16 cellular contexts compared by ENCODE assay signal in the genomic region with DNA sequence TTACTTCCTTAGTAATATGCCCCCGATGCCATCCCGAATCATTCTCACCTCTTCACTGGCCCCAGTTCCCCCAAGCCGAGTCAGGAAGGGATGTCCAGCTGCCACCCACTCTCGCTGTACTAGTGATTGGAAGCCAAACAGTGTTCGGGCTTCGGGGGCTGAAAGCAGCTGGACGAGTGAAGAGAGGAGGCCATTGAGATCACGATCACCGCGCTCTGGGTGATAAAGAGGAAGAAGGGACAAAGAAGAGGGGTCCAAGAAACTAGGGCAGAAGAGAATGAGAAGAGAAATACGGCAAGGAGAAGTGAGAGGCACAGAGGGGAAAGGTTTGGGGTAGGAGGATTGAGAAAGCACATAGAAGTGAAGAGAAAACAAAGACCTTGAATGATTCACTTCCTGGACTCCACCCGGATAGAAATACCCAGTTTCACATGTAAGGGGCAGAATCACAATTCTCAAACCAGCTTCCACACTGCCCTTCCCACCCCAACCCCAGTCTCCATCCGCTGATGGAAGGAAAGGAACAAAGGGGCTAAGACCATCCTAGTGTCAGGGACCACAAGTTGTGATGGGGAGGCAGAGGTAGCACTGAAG. TPM values are rescaled to one million over a fixed set of nuclear protein-coding genes. Genes with fewer than 3 reads are reported as not detected.
DNase-seq lines count a peak whose midpoint lies in the region; TF ChIP-seq lines count a peak whose summit lies in the region.
"Had no signal": no experiment of that assay in that cellular context is flagged by ENCODE, and none has a peak within 500 bp of the region (broad histone marks: within the 10 kb centered on the region; RNA-seq: fewer than 3 reads in every experiment).

No MANE protein-coding gene starts in this region.

- no peaks in the 10 kb centered on the region for H3K9me3 Mint-ChIP-seq in endothelial cell (ENCODE audit: unreplicated experiment)
- H3K9me3 Mint-ChIP-seq: activated naive CD8-positive, alpha-beta T cell treated with anti-CD3 and anti-CD28 coated beads, Interleukin-2, amount 50 U/mL, for 24 hours; CD4-positive, alpha-beta T cell; naive thymus-derived CD8-positive, alpha-beta T cell had no signal

- no peak overlapping the region for H3K27ac Mint-ChIP-seq in endothelial cell (ENCODE audit: unreplicated experiment)
- H3K27ac Mint-ChIP-seq: activated naive CD8-positive, alpha-beta T cell treated with anti-CD3 and anti-CD28 coated beads, Interleukin-2, amount 50 U/mL, for 24 hours; CD4-positive, alpha-beta T cell had no signal

- peak overlapping the region; percentile 5; the same call in 1 of the 2 replicates for H3K27ac ChIP-seq in 22Rv1

- H3K4me3 Mint-ChIP-seq in endothelial cell (ENCODE audit: unreplicated experiment): peak overlapping the region; percentile 7
- H3K4me3 Mint-ChIP-seq: activated naive CD8-positive, alpha-beta T cell treated with anti-CD3 and anti-CD28 coated beads, Interleukin-2, amount 50 U/mL, for 24 hours; CD4-positive, alpha-beta T cell had no signal

- peaks cover 37% of the 10 kb centered on the region for H3K36me3 Mint-ChIP-seq in endothelial cell (ENCODE audit: low read depth, unreplicated experiment)

- DNase-seq in ELR (ENCODE audit: low read depth) (peak; percentile 57), SIG-M5 treated with dmso at 0.1 percent for 504 hours (lab: John Stamatoyannopoulos, UW; ENCODE audit: unreplicated experiment) (peak; percentile 97), endothelial cell (ENCODE audit: low spot score) (no peak), NCI-H2029 treated with DMSO at 0.1 percent for 48 hours (lab: John Stamatoyannopoulos, UW) (no peak), cerebellum (ENCODE audit: low spot score) (no peak), GM19240 (ENCODE audit: insufficient read length, low spot score) (no peak)
- DNase-seq in stimulated activated CD4-positive, alpha-beta T cell treated with anti-CD3 and anti-CD28 coated beads, Interleukin-12 subunit alpha, Interleukin-12 subunit beta, amount 100 ng/mL, for 4 hours: no peak
- DNase-seq: activated CD4-positive, alpha-beta T cell treated with anti-CD3 and anti-CD28 coated beads, Interleukin-2, amount 50 U/mL, for 48 hours; activated naive CD8-positive, alpha-beta T cell treated with anti-CD3 and anti-CD28 coated beads, Interleukin-2, amount 50 U/mL, for 24 hours; CD4-positive, alpha-beta T cell; effector CD4-positive, alpha-beta T cell; left colon; naive thymus-derived CD8-positive, alpha-beta T cell; NCI-H187; SW 1271 had no signal

- peaks cover 18% of the 10 kb centered on the region for H3K27me3 Mint-ChIP-seq in endothelial cell (ENCODE audit: unreplicated experiment)
- H3K27me3 Mint-ChIP-seq: activated naive CD8-positive, alpha-beta T cell treated with anti-CD3 and anti-CD28 coated beads, Interleukin-2, amount 50 U/mL, for 24 hours had no signal

- peaks cover 21% of the 10 kb centered on the region for H3K4me1 Mint-ChIP-seq in endothelial cell (ENCODE audit: unreplicated experiment)

- TF ChIP-seq CTCF in 22Rv1 (IDR thresholded peaks at IDR 0.05): no peak
- no peak for TF ChIP-seq CTCF in endothelial cell (IDR thresholded peaks at IDR 0.05; ENCODE audit: unreplicated experiment)

RNA-seq across cellular contexts. Expression of gene SF3B4, which starts 3.7 kb away (rescaled TPM):
- total RNA-seq in endothelial cell (ENCODE audit: unreplicated experiment) (108 TPM), cerebellum (11.3 TPM)

RNA-seq across cellular contexts. Expression of gene MTMR11, which starts 5.4 kb away (rescaled TPM):
- total RNA-seq in endothelial cell (ENCODE audit: unreplicated experiment) (10.3 TPM), cerebellum (8.9 TPM)

RNA-seq across cellular contexts. Expression of gene SV2A, which starts 13.7 kb away (rescaled TPM):
- total RNA-seq in endothelial cell (ENCODE audit: unreplicated experiment) (12.7 TPM), cerebellum (63.2 TPM)

RNA-seq across cellular contexts. Expression of gene BOLA1, which starts 31.9 kb away (rescaled TPM):
- 7.7 TPM for total RNA-seq in endothelial cell (ENCODE audit: unreplicated experiment)
- 6.5 TPM for total RNA-seq in cerebellum

Comparison
In these comparisons a context has a peak if more than half of its experiments do, and no peak if none do; other contexts are left out.
1. DNase-seq: peak in ELR (single experiment) and SIG-M5 treated with dmso at 0.1 percent for 504 hours (single experiment); none in endothelial cell (single experiment), NCI-H2029 treated with DMSO at 0.1 percent for 48 hours (single experiment), cerebellum (single experiment), GM19240 (single experiment) and stimulated activated CD4-positive, alpha-beta T cell treated with anti-CD3 and anti-CD28 coated beads, Interleukin-12 subunit alpha, Interleukin-12 subunit beta, amount 100 ng/mL, for 4 hours (single experiment).